ENCODE assay signal across 15 cellular contexts in the genomic region with DNA sequence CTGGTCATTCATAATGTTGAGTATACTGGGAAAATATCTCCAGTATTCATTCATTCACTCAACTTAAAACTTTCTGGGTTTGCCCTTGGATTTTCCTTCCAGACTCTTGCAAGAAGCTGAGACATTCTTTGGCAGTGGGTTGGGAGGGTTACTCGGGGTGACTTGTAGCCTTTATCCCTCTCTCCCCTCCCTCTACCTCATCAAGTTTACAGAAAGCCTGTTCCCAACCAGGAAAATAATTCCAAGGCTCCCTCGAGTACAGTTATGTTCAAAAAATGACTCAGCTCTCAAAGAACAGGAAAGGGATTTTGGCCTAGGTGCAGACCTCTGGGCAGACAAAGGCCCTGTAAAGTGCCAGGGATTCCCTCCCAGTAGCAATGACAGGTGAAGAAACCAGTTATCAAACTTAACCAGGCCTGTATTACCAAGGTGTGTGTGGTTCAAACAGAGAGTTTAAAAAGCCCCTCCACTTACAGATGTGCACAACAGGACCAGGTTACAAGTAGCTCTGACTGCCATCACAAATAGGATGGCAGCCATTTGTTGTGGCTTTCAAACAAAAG. TPM values are rescaled to one million over a fixed set of nuclear protein-coding genes. Genes with fewer than 3 reads are reported as not detected.
DNase-seq lines count a peak whose midpoint lies in the region; ATAC-seq and TF ChIP-seq lines count a peak whose summit lies in the region.
"Had no signal": no experiment of that assay in that cellular context is flagged by ENCODE, and none has a peak within 500 bp of the region (broad histone marks: within the 10 kb centered on the region; RNA-seq: fewer than 3 reads in every experiment).

No MANE protein-coding gene starts in this region.

- H3K9me3 Mint-ChIP-seq in activated naive CD4-positive, alpha-beta T cell treated with anti-CD3 and anti-CD28 coated beads, Interleukin-2, amount 50 U/mL, for 72 hours: no peaks in the 10 kb centered on the region
- H3K9me3 Mint-ChIP-seq: activated B cell treated with CpG ODN at 0.5 μM for 24 hours, GM23338 had no signal

- peak overlapping the region; percentile 19 to 52 for H3K27ac ChIP-seq in breast epithelium
- peak overlapping the region; percentile 43 for H3K27ac ChIP-seq in lower lobe of right lung
- H3K27ac ChIP-seq in thyroid gland: peak overlapping the region in 2 of 3 donors; percentile 30 to 70
- H3K27ac ChIP-seq: A549, SJCRH30 had no signal

- H3K36me3 ChIP-seq in breast epithelium: no peaks in the 10 kb centered on the region
- H3K36me3 ChIP-seq in lower lobe of right lung: peaks cover 83% of the 10 kb centered on the region
- H3K36me3 ChIP-seq in thyroid gland: peaks cover 4 to 6% of the 10 kb centered on the region in 2 donors

- intact Hi-C loops in breast epithelium (cut with DNase I; ENCODE audit: low total_unique reads) (no loop called here), lower lobe of right lung (cut with DNase I) (no loop called here), thyroid gland (cut with DNase I) (no loop called here)

- H3K4me1 ChIP-seq in breast epithelium (no peaks in the 10 kb centered on the region), lower lobe of right lung (peaks cover 66% of the 10 kb centered on the region), thyroid gland (peaks cover 41 to 63% of the 10 kb centered on the region in 2 donors)

- no peak for DNase-seq in activated naive CD4-positive, alpha-beta T cell treated with anti-CD3 and anti-CD28 coated beads, Interleukin-2, amount 50 U/mL, for 72 hours (ENCODE audit: low spot score in 2 of 2)
- no peak for DNase-seq in activated naive CD4-positive, alpha-beta T cell treated with Interleukin-2 at 50 U/mL for 16 hours
- DNase-seq in breast epithelium (ENCODE audit: low spot score in 2 of 2) (no peak), lower lobe of right lung (no peak), thyroid gland (no peak)
- no peak for DNase-seq in stimulated activated CD4-positive, alpha-beta T cell treated with anti-CD3 and anti-CD28 coated beads, Interleukin-4, amount 100 ng/mL, for 24 hours
- DNase-seq: activated B cell treated with CpG ODN at 0.5 μM for 24 hours; activated effector memory CD4-positive, alpha-beta T cell treated with Interleukin-2 at 50 U/mL for 16 hours; Kasumi-1; NCI-H2227 treated with DMSO at 0.1 percent for 48 hours had no signal

- H3K36me3 Mint-ChIP-seq in activated naive CD4-positive, alpha-beta T cell treated with anti-CD3 and anti-CD28 coated beads, Interleukin-2, amount 50 U/mL, for 72 hours: peaks cover 34 to 64% of the 10 kb centered on the region in 2 donors

- H3K4me3 ChIP-seq in breast epithelium (no peak overlapping the region), lower lobe of right lung (no peak overlapping the region), thyroid gland (replicated peaks in 1 of 3) (no peak overlapping the region)
- H3K4me3 ChIP-seq: A549, GM23338, SJCRH30 had no signal

- TF ChIP-seq POLR2A in breast epithelium (IDR thresholded peaks at IDR 0.05) (no peak), thyroid gland (IDR thresholded peaks at IDR 0.05) (no peak)

- TF ChIP-seq CTCF in breast epithelium (IDR thresholded peaks at IDR 0.05) (no peak), lower lobe of right lung (IDR thresholded peaks at IDR 0.05) (no peak), thyroid gland (IDR thresholded peaks at IDR 0.05) (no peak)

- WGBS in thyroid gland, 2 donors: 55 to 57% methylated on average over 2 of the region's 2 CpGs

- peak overlapping the region; percentile 17 to 60 for H3K27ac Mint-ChIP-seq in activated naive CD4-positive, alpha-beta T cell treated with anti-CD3 and anti-CD28 coated beads, Interleukin-2, amount 50 U/mL, for 72 hours
- H3K27ac Mint-ChIP-seq: GM23338 had no signal

- no peak for ATAC-seq in activated naive CD4-positive, alpha-beta T cell treated with anti-CD3 and anti-CD28 coated beads, Interleukin-2, amount 50 U/mL, for 72 hours
- ATAC-seq in lower lobe of right lung (no peak), GM21367 (IDR thresholded peaks at IDR 0.05; ENCODE audit: unreplicated experiment) (no peak), HG03521 (IDR thresholded peaks at IDR 0.05; ENCODE audit: unreplicated experiment) (no peak)
- ATAC-seq: A549, GM23338 had no signal

- H3K9me3 ChIP-seq in breast epithelium: no peaks in the 10 kb centered on the region
- no peaks in the 10 kb centered on the region for H3K9me3 ChIP-seq in lower lobe of right lung
- no peaks in the 10 kb centered on the region for H3K9me3 ChIP-seq in thyroid gland
- H3K9me3 ChIP-seq: A549, SJCRH30 had no signal

- no peaks in the 10 kb centered on the region for H3K27me3 ChIP-seq in breast epithelium
- H3K27me3 ChIP-seq in lower lobe of right lung (ENCODE audit: low read depth): no peaks in the 10 kb centered on the region
- no peaks in the 10 kb centered on the region for H3K27me3 ChIP-seq in thyroid gland
- H3K27me3 ChIP-seq: SJCRH30 had no signal

RNA-seq across cellular contexts. Expression of a gene that starts 22.2 kb away (rescaled TPM):
- total RNA-seq in activated naive CD4-positive, alpha-beta T cell treated with anti-CD3 and anti-CD28 coated beads, Interleukin-2, amount 50 U/mL, for 72 hours: 100 to 1,000 TPM; 147 to 374 TPM
- total RNA-seq in breast epithelium (100 to 1,000 TPM; 115 to 191 (median 128) TPM), lower lobe of right lung (291 TPM), thyroid gland (100 to 1,000 TPM; 142 to 272 (median 189) TPM)

RNA-seq across cellular contexts. Expression of a gene that starts 41.7 kb away (rescaled TPM):
- 10 to 100 TPM in 1 of 2 donors, 1 to 10 TPM in 1; 4.9 to 18.5 TPM for total RNA-seq in activated naive CD4-positive, alpha-beta T cell treated with anti-CD3 and anti-CD28 coated beads, Interleukin-2, amount 50 U/mL, for 72 hours
- 10 to 100 TPM in 1 of 3 donors, 1 to 10 TPM in 2; 5.0 to 10.8 (median 9.8) TPM for total RNA-seq in breast epithelium
- 10.8 TPM for total RNA-seq in lower lobe of right lung
- total RNA-seq in thyroid gland: 10 to 100 TPM; 18.0 to 37.6 (median 34.7) TPM
